Comparison of ENCODE assay signal across 8 cellular contexts in genomic region chr6:25053875-25054371, GRCh38.
A peak's percentile ranks its signal among the peaks of the same experiment; 100 is the strongest.
DNase-seq lines count a peak whose midpoint lies in the region; ATAC-seq lines count a peak whose summit lies in the region.

No MANE protein-coding gene starts in this region.

- peak overlapping the region; percentile 43 for H3K27ac Mint-ChIP-seq in activated naive CD8-positive, alpha-beta T cell treated with anti-CD3 and anti-CD28 coated beads for 36 hours

- no peaks in the 10 kb centered on the region for H3K27me3 ChIP-seq in rectal smooth muscle tissue (ENCODE audit: control insufficient read depth, insufficient read depth, low read length)

- peak overlapping the region; percentile 48 for H3K27ac ChIP-seq in rectal smooth muscle tissue (ENCODE audit: low read depth, low read length)

- ATAC-seq in GM19468 (IDR thresholded peaks at IDR 0.05; ENCODE audit: extremely low read depth, unreplicated experiment) (peak; percentile 54), HG03457 (IDR thresholded peaks at IDR 0.05; ENCODE audit: unreplicated experiment) (peak; percentile 68)

- no peak overlapping the region for H3K9ac ChIP-seq in rectal smooth muscle tissue (ENCODE audit: low read length)

- H3K4me3 ChIP-seq in rectal smooth muscle tissue (ENCODE audit: low read length): no peak overlapping the region

- H3K4me1 ChIP-seq in rectal smooth muscle tissue (ENCODE audit: control insufficient read depth, insufficient read depth, low read length): peaks cover 12% of the 10 kb centered on the region

- peaks cover 58% of the 10 kb centered on the region for H3K4me1 Mint-ChIP-seq in activated naive CD8-positive, alpha-beta T cell treated with anti-CD3 and anti-CD28 coated beads for 36 hours

- DNase-seq in EH (ENCODE audit: low read depth) (peak; percentile 91), NCI-H2029 (lab: John Stamatoyannopoulos, UW) (no peak), putamen (ENCODE audit: low spot score) (no peak), NCI-H1092 (lab: John Stamatoyannopoulos, UW) (no peak)
- no peak for DNase-seq in activated naive CD8-positive, alpha-beta T cell treated with anti-CD3 and anti-CD28 coated beads for 36 hours

- H3K36me3 Mint-ChIP-seq in activated naive CD8-positive, alpha-beta T cell treated with anti-CD3 and anti-CD28 coated beads for 36 hours: peaks cover 9% of the 10 kb centered on the region

- H3K36me3 ChIP-seq in rectal smooth muscle tissue (ENCODE audit: control insufficient read depth, insufficient read depth, low read length): no peaks in the 10 kb centered on the region

- H3K27me3 Mint-ChIP-seq in activated naive CD8-positive, alpha-beta T cell treated with anti-CD3 and anti-CD28 coated beads for 36 hours: no peaks in the 10 kb centered on the region

- H3K4me3 Mint-ChIP-seq in activated naive CD8-positive, alpha-beta T cell treated with anti-CD3 and anti-CD28 coated beads for 36 hours: no peak overlapping the region

- H3K9me3 Mint-ChIP-seq in activated naive CD8-positive, alpha-beta T cell treated with anti-CD3 and anti-CD28 coated beads for 36 hours: peaks cover 6% of the 10 kb centered on the region
